In genomic region chr19:48614436-48615144, GRCh38 we compare ENCODE assay signal across 8 cellular contexts. TPM values are rescaled to one million over a fixed set of nuclear protein-coding genes. Genes with fewer than 3 reads are reported as not detected.
DNase-seq lines count a peak whose midpoint lies in the region; FAIRE-seq and TF ChIP-seq lines count a peak whose summit lies in the region.

Gene FAM83E, minus strand, starts transcription at chr19:48615076. Its CDS starts 1,704 bp downstream, at chr19:48613372.

- H3K27me3 ChIP-seq in small intestine (ENCODE audit: control insufficient read depth in 2 of 2, insufficient read depth in 2 of 2, low read length in 2 of 2): no peaks in the 10 kb centered on the region
- H3K27me3 ChIP-seq in testis: no peaks in the 10 kb centered on the region
- no peaks in the 10 kb centered on the region for H3K27me3 ChIP-seq in MM.1S (replicated peaks; ENCODE audit: insufficient read depth, low read length)

- DNase-seq in NCI-H748 (lab: John Stamatoyannopoulos, UW; ENCODE audit: unreplicated experiment) (peak; percentile 83), NCI-H748 treated with DMSO at 0.1 percent for 48 hours (lab: John Stamatoyannopoulos, UW) (no peak), NCI-H69 (lab: John Stamatoyannopoulos, UW) (peak; percentile 89), endothelial cell (ENCODE audit: low spot score) (no peak), small intestine (peak; percentile 99), testis (no peak), MM.1S (no peak), pons (ENCODE audit: low spot score) (no peak)

- peaks cover 28% of the 10 kb centered on the region for H3K4me1 Mint-ChIP-seq in endothelial cell (ENCODE audit: unreplicated experiment)

- H3K4me2 ChIP-seq in MM.1S (ENCODE audit: low read depth, low read length): no peak within 1 kb of the TSS

- H3K36me3 ChIP-seq in small intestine (ENCODE audit: control insufficient read depth in 2 of 2, insufficient read depth in 2 of 2, low read length in 2 of 2) (peaks cover 2 to 16% of the 10 kb centered on the region in 2 donors), testis (ENCODE audit: low read depth, missing control alignments) (no peaks in the 10 kb centered on the region), MM.1S (replicated peaks; ENCODE audit: insufficient read depth, low read length) (peaks cover 19% of the 10 kb centered on the region)

- no peak for FAIRE-seq in small intestine (lab: Jason Lieb, UNC)

- H3K4me3 ChIP-seq in small intestine (ENCODE audit: low read depth in 1 of 2, low read length in 2 of 2): peak within 1 kb of the TSS; percentile 17 to 68
- H3K4me3 ChIP-seq in testis: no peak within 1 kb of the TSS
- H3K4me3 ChIP-seq in MM.1S (ENCODE audit: low read length): no peak within 1 kb of the TSS

- peaks cover 15% of the 10 kb centered on the region for H3K27me3 Mint-ChIP-seq in endothelial cell (ENCODE audit: unreplicated experiment)

- peak within 1 kb of the TSS; percentile 95 to 96 for H3K27ac ChIP-seq in small intestine (ENCODE audit: low read depth in 1 of 2, low read length in 1 of 2)
- no peak within 1 kb of the TSS for H3K27ac ChIP-seq in testis
- no peak within 1 kb of the TSS for H3K27ac ChIP-seq in MM.1S (ENCODE audit: low read length)

- intact Hi-C loops in testis (cut with DNase I; ENCODE audit: low total_unique reads): no loop called here

- peaks cover 30% of the 10 kb centered on the region for H3K36me3 Mint-ChIP-seq in endothelial cell (ENCODE audit: low read depth, unreplicated experiment)

- no peak within 1 kb of the TSS for H2AFZ ChIP-seq in MM.1S (ENCODE audit: low read length)

- H3K4me1 ChIP-seq in small intestine (ENCODE audit: control insufficient read depth in 2 of 2, insufficient read depth in 1 of 2, low read depth in 1 of 2, low read length in 1 of 2) (peaks cover 0 to 5% of the 10 kb centered on the region in 2 donors), testis (peaks cover 17% of the 10 kb centered on the region), MM.1S (ENCODE audit: low read length) (peaks cover 9% of the 10 kb centered on the region; the same call in 1 of the 2 replicates)

- 9 to 46% (median 31%) methylated on average over 26 to 29 of the region's 29 CpGs for WGBS in small intestine, 3 donors
- 64 to 69% methylated on average over 24 to 29 of the region's 29 CpGs for WGBS in testis, 2 donors

- TF ChIP-seq POLR2A in testis (IDR thresholded peaks at IDR 0.05): no peak

- no peak for TF ChIP-seq CTCF in endothelial cell (IDR thresholded peaks at IDR 0.05; ENCODE audit: unreplicated experiment)
- no peak for TF ChIP-seq CTCF in testis (IDR thresholded peaks at IDR 0.05)
- TF ChIP-seq CTCF in MM.1S (IDR thresholded peaks at IDR 0.05; ENCODE audit: low read length): no peak

- peaks cover 33% of the 10 kb centered on the region for H3F3A ChIP-seq in MM.1S (ENCODE audit: insufficient read depth, low read length)

- no peak within 1 kb of the TSS for H3K9ac ChIP-seq in MM.1S (ENCODE audit: low read length)

- H3K4me3 Mint-ChIP-seq in endothelial cell (ENCODE audit: unreplicated experiment): peak within 1 kb of the TSS; percentile 47

- peaks cover 31% of the 10 kb centered on the region for H3K79me2 ChIP-seq in MM.1S (ENCODE audit: low read length)

- H3K9me2 ChIP-seq in MM.1S (replicated peaks; ENCODE audit: insufficient read depth, low read length): no peaks in the 10 kb centered on the region

- peaks cover 28% of the 10 kb centered on the region for H4K20me1 ChIP-seq in MM.1S (ENCODE audit: insufficient read depth, low read length)

- H3K9me3 Mint-ChIP-seq in endothelial cell (ENCODE audit: unreplicated experiment): no peaks in the 10 kb centered on the region

- peak within 1 kb of the TSS; percentile 82 for H3K27ac Mint-ChIP-seq in endothelial cell (ENCODE audit: unreplicated experiment)

- H3K9me3 ChIP-seq in small intestine (ENCODE audit: control insufficient read depth, low read depth) (no peaks in the 10 kb centered on the region), testis (no peaks in the 10 kb centered on the region), MM.1S (replicated peaks; ENCODE audit: insufficient read depth, low read length) (no peaks in the 10 kb centered on the region)

RNA-seq across cellular contexts. Expression of gene FAM83E, which starts in this region (rescaled TPM):
- total RNA-seq in endothelial cell (ENCODE audit: unreplicated experiment): 0.64 TPM
- 100 to 1,000 TPM in 1 of 3 donors, 10 to 100 TPM in 2; 76.6 to 104 (median 94.0) TPM for polyA plus RNA-seq in small intestine
- total RNA-seq in testis: 1 to 10 TPM in 1 of 2 donors, under 1 TPM in 1; 0.99 to 1.6 TPM
- 2.2 TPM for polyA plus RNA-seq in testis (ENCODE audit: insufficient read depth, low read depth, low replicate concordance)

Comparison
In these comparisons a context has a peak if more than half of its experiments do, and no peak if none do; other contexts are left out.
1. RNA of gene FAM83E (polyA plus RNA-seq): 76.6 to 104 TPM in small intestine; 2.2 TPM in testis (single experiment); every median in the first group is over 10 times any median in the second.
2. DNase-seq: peak in NCI-H748 (single experiment), NCI-H69 (single experiment) and small intestine (single experiment); none in NCI-H748 treated with DMSO at 0.1 percent for 48 hours (single experiment), endothelial cell (single experiment), testis (single experiment), MM.1S (single experiment) and pons (single experiment).
3. H3K27ac ChIP-seq: peak in small intestine (2 of 2); none in testis (0 of 2) and MM.1S (single experiment).
4. H3K4me3 ChIP-seq: peak in small intestine (2 of 2); none in testis (0 of 2) and MM.1S (single experiment).